ENCODE assay signal across 1 cellular context in the genomic region with DNA sequence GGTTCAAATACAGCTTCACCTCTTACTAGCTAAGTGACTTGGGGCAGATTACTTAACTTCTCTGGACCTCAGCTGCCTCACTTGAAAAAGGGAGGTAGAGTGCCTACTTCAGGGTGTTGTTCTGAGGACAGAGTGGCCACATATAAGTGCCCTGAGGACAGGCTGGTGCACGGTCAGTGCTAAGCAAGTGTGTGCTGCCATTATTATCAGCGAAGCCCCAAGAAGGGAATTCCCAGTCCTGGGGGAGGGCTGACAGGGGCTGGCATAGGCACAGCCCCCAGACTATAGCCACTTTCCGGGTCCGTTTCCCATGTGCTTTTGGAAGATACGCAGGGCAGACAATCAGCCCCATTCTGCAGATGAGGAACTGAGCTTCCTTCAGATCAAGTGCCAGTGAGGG.
TF ChIP-seq lines count a peak whose summit lies in the region.

No MANE protein-coding gene starts in this region.

TF ChIP-seq in HCT116, 20 proteins besides CTCF, POLR2A, EP300 and RAD21:
- TF ChIP-seq JUND (IDR thresholded peaks at IDR 0.05) (no peak), MAX (IDR thresholded peaks at IDR 0.05) (no peak)
